8 cellular contexts compared by ENCODE assay signal in the genomic region with DNA sequence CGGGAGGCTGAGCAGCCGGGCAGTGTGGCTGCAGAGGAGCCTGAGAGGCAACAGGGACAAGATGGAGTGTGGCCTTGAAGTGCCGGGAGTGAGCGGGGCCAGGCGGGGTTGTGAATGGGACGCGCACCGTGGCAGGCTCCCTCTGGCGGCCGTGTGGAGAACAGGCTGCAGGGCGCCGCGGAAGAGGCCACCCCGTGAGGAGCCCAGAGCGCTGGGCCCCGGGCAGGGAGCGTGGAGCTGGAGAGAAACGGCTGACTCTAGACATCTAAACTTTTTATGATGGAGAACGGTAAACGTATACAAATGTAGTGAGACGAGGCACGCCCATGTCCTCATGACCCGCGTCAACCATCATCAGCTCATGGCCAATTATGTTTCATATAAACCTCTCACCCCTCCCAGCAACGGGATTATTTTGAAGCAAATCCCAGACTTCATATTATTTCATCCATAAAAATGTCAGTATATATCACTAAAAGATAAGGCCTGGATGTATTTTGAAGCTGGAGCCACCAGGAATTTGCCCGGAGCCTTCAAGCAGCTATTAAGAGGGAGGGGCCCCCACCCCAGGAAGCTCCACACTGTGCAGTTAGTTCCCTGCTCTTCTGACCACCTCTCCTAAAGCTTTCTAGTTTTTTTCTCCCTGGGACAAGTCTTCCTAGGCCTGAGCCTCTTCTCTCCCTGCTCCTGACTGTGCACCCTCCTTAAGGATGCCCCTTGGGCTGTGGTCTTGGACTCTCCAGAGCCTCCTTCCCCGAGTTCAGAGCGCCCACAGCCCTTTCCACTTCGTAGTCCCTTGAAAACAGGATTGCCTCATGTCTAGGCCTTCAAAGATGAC.
A peak's percentile ranks its signal among the peaks of the same experiment; 100 is the strongest.
DNase-seq lines count a peak whose midpoint lies in the region; ATAC-seq and TF ChIP-seq lines count a peak whose summit lies in the region.

No MANE protein-coding gene starts in this region.

- peak; percentile 79 for TF ChIP-seq CTCF in lung (IDR thresholded peaks at IDR 0.05; ENCODE audit: control extremely low read depth, extremely low read depth)

- 15 to 16% methylated on average over 29 of the region's 29 CpGs for WGBS in lung, 2 donors

- H3K36me3 Mint-ChIP-seq in activated CD4-positive, alpha-beta T cell treated with anti-CD3 and anti-CD28 coated beads, Interleukin-2, amount 10 ng/mL, durations not matched to agents 7 days and 5 days (ENCODE audit: low read depth): no peaks in the 10 kb centered on the region

- peaks cover 7% of the 10 kb centered on the region for H3K4me1 Mint-ChIP-seq in activated CD4-positive, alpha-beta T cell treated with anti-CD3 and anti-CD28 coated beads, Interleukin-2, amount 10 ng/mL, durations not matched to agents 7 days and 5 days

- H3K27me3 ChIP-seq in lung (ENCODE audit: control insufficient read depth, insufficient read depth): no peaks in the 10 kb centered on the region

- peaks cover 8% of the 10 kb centered on the region for H3K27me3 Mint-ChIP-seq in activated CD4-positive, alpha-beta T cell treated with anti-CD3 and anti-CD28 coated beads, Interleukin-2, amount 10 ng/mL, durations not matched to agents 7 days and 5 days

- H3K27ac Mint-ChIP-seq in activated CD4-positive, alpha-beta T cell treated with anti-CD3 and anti-CD28 coated beads, Interleukin-2, amount 10 ng/mL, durations not matched to agents 7 days and 5 days: no peak overlapping the region

- H3K4me3 ChIP-seq in lung: no peak overlapping the region

- no peaks in the 10 kb centered on the region for H3K9me3 ChIP-seq in lung (ENCODE audit: control insufficient read depth in 2 of 2, insufficient read depth in 1 of 2, low read length in 1 of 2)

- H3K4me3 Mint-ChIP-seq in activated CD4-positive, alpha-beta T cell treated with anti-CD3 and anti-CD28 coated beads, Interleukin-2, amount 10 ng/mL, durations not matched to agents 7 days and 5 days: no peak overlapping the region

- CTCF ChIA-PET in activated CD4-positive, alpha-beta T cell treated with anti-CD3 and anti-CD28 coated beads, Interleukin-2, amount 10 ng/mL, durations not matched to agents 7 days and 5 days (lab: Charles Lee): interaction anchor here (0.5 to 3.6 kb wide), 23 partner anchors 10 to 1709 kb away, joined by 3 to 18 read pairs (median 4); no protein-coding TSS in a partner anchor

- peak overlapping the region in 1 of 2 donors; percentile 47 for H3K27ac ChIP-seq in lung (ENCODE audit: low read depth in 1 of 2, low read length in 1 of 2)

- H3K4me1 ChIP-seq in lung (ENCODE audit: control insufficient read depth in 2 of 2, insufficient read depth in 2 of 2, low read length in 2 of 2): peaks cover 3 to 13% of the 10 kb centered on the region in 2 donors

- H3K9me3 Mint-ChIP-seq in activated CD4-positive, alpha-beta T cell treated with anti-CD3 and anti-CD28 coated beads, Interleukin-2, amount 10 ng/mL, durations not matched to agents 7 days and 5 days: no peaks in the 10 kb centered on the region

- no peaks in the 10 kb centered on the region for H3K36me3 ChIP-seq in lung (ENCODE audit: control insufficient read depth in 2 of 2, insufficient read depth in 2 of 2, low read length in 2 of 2)

- DNase-seq in EH (ENCODE audit: low read depth): peak; percentile 85
- DNase-seq in NCI-H526 (lab: John Stamatoyannopoulos, UW): peak; percentile 44 to 89
- peak; percentile 79 for DNase-seq in activated CD4-positive, alpha-beta T cell treated with anti-CD3 and anti-CD28 coated beads, Interleukin-2, amount 10 ng/mL, durations not matched to agents 7 days and 5 days
- DNase-seq in dedifferentiated amniotic fluid mesenchymal stem cell (ENCODE audit: extremely low spot score): peak; percentile 77
- DNase-seq in lung (ENCODE audit: low spot score): peak; percentile 87
- DNase-seq in stimulated activated CD4-positive, alpha-beta T cell treated with anti-CD3 and anti-CD28 coated beads, TNF-alpha, amount 100 ng/mL, for 1 hour (ENCODE audit: low read depth in 3 of 3, low spot score in 1 of 3): peak; percentile 27 to 69 (median 38)

- ATAC-seq in HG02885 (IDR thresholded peaks at IDR 0.05; ENCODE audit: poor library complexity, unreplicated experiment) (peak; percentile 64), lung (ENCODE audit: insufficient read depth, low FRiP score) (peak; percentile 93), GM19023 (IDR thresholded peaks at IDR 0.05; ENCODE audit: unreplicated experiment) (no peak)

- POLR2A ChIA-PET in activated CD4-positive, alpha-beta T cell treated with anti-CD3 and anti-CD28 coated beads, Interleukin-2, amount 10 ng/mL, durations not matched to agents 7 days and 5 days (lab: Charles Lee): no interaction called here
